25 cellular contexts compared by ENCODE assay signal in genomic region chr1:58979677-58980076, GRCh38.
"Had no signal": no experiment of that assay in that cellular context is flagged by ENCODE, and none has a peak within 500 bp of the region (broad histone marks: within the 10 kb centered on the region; RNA-seq: fewer than 3 reads in every experiment).

No MANE protein-coding gene starts in this region.

- H3K4me3 Mint-ChIP-seq: activated B cell treated with CpG ODN at 0.5 μM for 24 hours; activated naive CD4-positive, alpha-beta T cell treated with anti-CD3 and anti-CD28 coated beads, Interleukin-2, amount 10 ng/mL, durations not matched to agents 7 days and 5 days; brain; natural killer cell treated with Interleukin-12 subunit alpha and Interleukin-12 subunit beta and Interleukin-15 and Interleukin-18, amount 100 ng/mL, for 72 hours had no signal

- H3K36me3 ChIP-seq: ascending aorta, gastroesophageal sphincter, heart left ventricle, left lung, lower lobe of right lung, spleen, transverse colon, uterus had no signal

- H3K9me3 Mint-ChIP-seq: activated B cell treated with CpG ODN at 0.5 μM for 24 hours; activated naive CD4-positive, alpha-beta T cell treated with anti-CD3 and anti-CD28 coated beads, Interleukin-2, amount 10 ng/mL, durations not matched to agents 7 days and 5 days; activated naive CD8-positive, alpha-beta T cell treated with anti-CD3 and anti-CD28 coated beads, Interleukin-2, amount 10 ng/mL, durations not matched to agents 7 days and 5 days; brain; natural killer cell treated with Interleukin-12 subunit alpha and Interleukin-12 subunit beta and Interleukin-15 and Interleukin-18, amount 100 ng/mL, for 72 hours had no signal

- H3K27me3 ChIP-seq: ascending aorta, gastroesophageal sphincter, heart left ventricle, left lung, spleen, testis, transverse colon, uterus had no signal

- H3K27me3 Mint-ChIP-seq: activated B cell treated with CpG ODN at 0.5 μM for 24 hours, brain had no signal

- ATAC-seq: activated CD8-positive, alpha-beta T cell treated with anti-CD3 and anti-CD28 coated beads, Interleukin-2, amount 10 ng/mL, durations not matched to agents 7 days and 5 days; lower lobe of right lung; mucosa of descending colon; natural killer cell treated with Interleukin-12 subunit alpha and Interleukin-12 subunit beta and Interleukin-15 and Interleukin-18, amount 100 ng/mL, for 72 hours; right cardiac atrium; stimulated activated naive CD8-positive, alpha-beta T cell treated with anti-CD3 and anti-CD28 coated beads, Interleukin-15, Interleukin-2, amounts not matched to agents 100 U/mL and 50 U/mL, for 24 hours had no signal

- H3K4me1 ChIP-seq: left lung, uterus had no signal

- H3K27ac Mint-ChIP-seq: activated naive CD4-positive, alpha-beta T cell treated with anti-CD3 and anti-CD28 coated beads, Interleukin-2, amount 10 ng/mL, durations not matched to agents 7 days and 5 days had no signal

- DNase-seq: activated B cell treated with CpG ODN at 0.5 μM for 24 hours; activated CD8-positive, alpha-beta T cell treated with anti-CD3 and anti-CD28 coated beads, Interleukin-2, amount 10 ng/mL, durations not matched to agents 7 days and 5 days; activated gamma-delta T cell; activated naive CD4-positive, alpha-beta T cell treated with anti-CD3 and anti-CD28 coated beads, Interleukin-2, amount 10 ng/mL, durations not matched to agents 7 days and 5 days; activated naive CD8-positive, alpha-beta T cell treated with anti-CD3 and anti-CD28 coated beads, Interleukin-2, amount 10 ng/mL, durations not matched to agents 7 days and 5 days; cortex of kidney; kidney glomerular epithelial cell; left lung; lower lobe of right lung; mesenchymal stem cell; mucosa of descending colon; posterior cingulate gyrus; right cardiac atrium; spleen; stimulated activated naive CD8-positive, alpha-beta T cell treated with anti-CD3 and anti-CD28 coated beads, Interleukin-15, Interleukin-2, amounts not matched to agents 100 U/mL and 50 U/mL, for 24 hours; T-helper 9 cell; testis; transverse colon; uterus had no signal

- H3K27ac ChIP-seq: ascending aorta, gastroesophageal sphincter, left lung, lower lobe of right lung, spleen, testis, transverse colon, uterus had no signal

- H3K9me3 ChIP-seq: ascending aorta, gastroesophageal sphincter, heart left ventricle, left lung, lower lobe of right lung, mucosa of descending colon, spleen, testis, transverse colon, uterus had no signal

- H3K4me3 ChIP-seq: ascending aorta, gastroesophageal sphincter, heart left ventricle, left lung, lower lobe of right lung, mucosa of descending colon, spleen, testis, transverse colon, uterus had no signal

- FAIRE-seq: endothelial cell of umbilical vein had no signal

- H3K36me3 Mint-ChIP-seq: activated naive CD4-positive, alpha-beta T cell treated with anti-CD3 and anti-CD28 coated beads, Interleukin-2, amount 10 ng/mL, durations not matched to agents 7 days and 5 days; activated naive CD8-positive, alpha-beta T cell treated with anti-CD3 and anti-CD28 coated beads, Interleukin-2, amount 10 ng/mL, durations not matched to agents 7 days and 5 days; brain; natural killer cell treated with Interleukin-12 subunit alpha and Interleukin-12 subunit beta and Interleukin-15 and Interleukin-18, amount 100 ng/mL, for 72 hours had no signal
